Comparison of ENCODE assay signal across 11 cellular contexts in the genomic region with DNA sequence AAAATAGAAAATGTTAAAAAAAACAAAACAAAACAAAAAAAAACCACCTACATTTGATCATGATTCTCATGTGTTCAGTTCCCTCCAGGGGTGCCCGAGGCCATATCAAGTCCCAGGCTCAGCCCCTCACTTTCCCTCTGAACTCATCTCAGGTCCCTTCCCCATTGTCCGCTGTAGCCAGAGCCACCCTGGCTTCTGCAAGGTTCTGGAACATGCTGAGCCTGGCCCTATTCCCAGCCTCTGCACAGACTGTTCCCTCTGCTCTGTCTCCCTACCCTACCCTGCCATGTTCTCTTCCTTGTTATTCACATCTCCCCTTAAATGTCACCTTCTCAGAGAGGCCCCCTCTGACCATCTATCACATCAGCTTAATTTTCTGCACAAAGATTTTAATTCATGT. TPM values are rescaled to one million over a fixed set of nuclear protein-coding genes. Genes with fewer than 3 reads are reported as not detected.
DNase-seq lines count a peak whose midpoint lies in the region; ATAC-seq and TF ChIP-seq lines count a peak whose summit lies in the region.
"Had no signal": no experiment of that assay in that cellular context is flagged by ENCODE, and none has a peak within 500 bp of the region (broad histone marks: within the 10 kb centered on the region; RNA-seq: fewer than 3 reads in every experiment).

No MANE protein-coding gene starts in this region.

- no peak for TF ChIP-seq CTCF in upper lobe of right lung (IDR thresholded peaks at IDR 0.05)

- H3K36me3 ChIP-seq in adipocyte (ENCODE audit: control insufficient read depth, insufficient read depth, low read length, severe bottlenecking) (no peaks in the 10 kb centered on the region), upper lobe of right lung (no peaks in the 10 kb centered on the region)

- peak; percentile 94 for ATAC-seq in Right ventricle myocardium superior (ENCODE audit: poor library complexity)
- peak; percentile 67 for ATAC-seq in upper lobe of right lung
- ATAC-seq in HG03135 (IDR thresholded peaks at IDR 0.05; ENCODE audit: unreplicated experiment): no peak

- H3K4me3 ChIP-seq in adipocyte (ENCODE audit: low read length) (peak overlapping the region; percentile 26), upper lobe of right lung (no peak overlapping the region)

- H3K9me3 ChIP-seq in adipocyte (ENCODE audit: control insufficient read depth, low read length) (no peaks in the 10 kb centered on the region), upper lobe of right lung (no peaks in the 10 kb centered on the region)
- H3K9me3 ChIP-seq: Caco-2 had no signal

- no peaks in the 10 kb centered on the region for H3K27me3 ChIP-seq in adipocyte (replicated peaks; ENCODE audit: control insufficient read depth, insufficient read depth, low read length)
- H3K27me3 ChIP-seq in upper lobe of right lung: no peaks in the 10 kb centered on the region

- H3K4me1 ChIP-seq in adipocyte (ENCODE audit: control insufficient read depth, insufficient read depth, low read length) (peaks cover 25% of the 10 kb centered on the region), upper lobe of right lung (peaks cover 29% of the 10 kb centered on the region)
- H3K4me1 ChIP-seq: Caco-2 had no signal

- peak overlapping the region; percentile 31 for H3K27ac ChIP-seq in upper lobe of right lung
- H3K27ac ChIP-seq: HL-60 had no signal

- H3K9ac ChIP-seq in adipocyte (ENCODE audit: low read length): peak overlapping the region; percentile 76

- intact Hi-C loops in Right ventricle myocardium superior (cut with DNase I): no loop called here
- intact Hi-C loops in upper lobe of right lung (cut with DNase I): no loop called here

- DNase-seq in adipocyte (ENCODE audit: low read depth): no peak
- peak; percentile 81 for DNase-seq in Right ventricle myocardium superior
- peak; percentile 19 for DNase-seq in occipital lobe (lab: John Stamatoyannopoulos, UW)
- no peak for DNase-seq in upper lobe of right lung
- DNase-seq in NAMALWA (ENCODE audit: low spot score): no peak
- DNase-seq in NCI-H187 treated with DMSO at 0.1 percent for 48 hours (lab: John Stamatoyannopoulos, UW): no peak
- DNase-seq: Caco-2, nephron progenitor cell, T-helper 2 cell had no signal

RNA-seq across cellular contexts. Expression of a gene that starts 46.9 kb away (rescaled TPM):
- total RNA-seq in Right ventricle myocardium superior: 19.5 TPM
- total RNA-seq in occipital lobe: 26.4 TPM
- 36.1 TPM for total RNA-seq in upper lobe of right lung

RNA-seq across cellular contexts. Expression of a gene that starts 49.3 kb away (rescaled TPM):
- total RNA-seq in Right ventricle myocardium superior (10.4 TPM), occipital lobe (37.0 TPM), upper lobe of right lung (57.6 TPM)

Comparison
In these comparisons a context has a peak if more than half of its experiments do, and no peak if none do; other contexts are left out.
1. DNase-seq: peak in Right ventricle myocardium superior (single experiment) and occipital lobe (single experiment); none in adipocyte (single experiment), upper lobe of right lung (single experiment), NAMALWA (single experiment) and NCI-H187 treated with DMSO at 0.1 percent for 48 hours (single experiment).